11 cellular contexts compared by ENCODE assay signal in genomic region chr21:43716376-43717165, GRCh38. TPM values are rescaled to one million over a fixed set of nuclear protein-coding genes. Genes with fewer than 3 reads are reported as not detected.
DNase-seq lines count a peak whose midpoint lies in the region; ATAC-seq and TF ChIP-seq lines count a peak whose summit lies in the region.
"Had no signal": no experiment of that assay in that cellular context is flagged by ENCODE, and none has a peak within 500 bp of the region (broad histone marks: within the 10 kb centered on the region; RNA-seq: fewer than 3 reads in every experiment).

No MANE protein-coding gene starts in this region.

- H3K27ac ChIP-seq in SJCRH30, result no peak overlapping the region
- peak overlapping the region in 2 of 4 donors; percentile 18 to 50 for H3K27ac ChIP-seq in transverse colon
- no peak overlapping the region for H3K27ac ChIP-seq in WERI-Rb-1
- H3K27ac ChIP-seq: hepatocyte, pancreas had no signal

- TF ChIP-seq EP300 in transverse colon (IDR thresholded peaks at IDR 0.05; ENCODE audit: low read depth), result no peak

- WGBS in transverse colon (ENCODE audit: low coverage in 1 of 2), 2 donors, result 65 to 87% methylated on average over 7 to 12 of the region's 12 CpGs

- intact Hi-C loops in transverse colon (cut with DNase I; ENCODE audit: low total_unique reads), result no loop called here

- TF ChIP-seq POLR2A in transverse colon (IDR thresholded peaks at IDR 0.05), result no peak

- ATAC-seq in HG02885 (IDR thresholded peaks at IDR 0.05; ENCODE audit: poor library complexity, unreplicated experiment), result peak; percentile 30
- ATAC-seq: pancreas had no signal

- in situ Hi-C loops in transverse colon (cut with MboI; ENCODE audit: low pct_ligation_motif_present in 1 of 4, low pct_unique_long_range_greater_than_20kb in 1 of 4, low sequenced_read_pairs in 3 of 4), result no loop called here

- H3K9me3 ChIP-seq in SJCRH30 (replicated peaks) (no peaks in the 10 kb centered on the region), transverse colon (no peaks in the 10 kb centered on the region), WERI-Rb-1 (ENCODE audit: severe bottlenecking) (peaks cover 3% of the 10 kb centered on the region)
- H3K9me3 ChIP-seq: pancreas had no signal

- H3K27me3 ChIP-seq in SJCRH30 (no peaks in the 10 kb centered on the region), transverse colon (no peaks in the 10 kb centered on the region), WERI-Rb-1 (ENCODE audit: insufficient read depth, low read depth, severe bottlenecking) (no peaks in the 10 kb centered on the region)
- H3K27me3 ChIP-seq: hepatocyte, pancreas had no signal

- peaks cover 6% of the 10 kb centered on the region for H3K4me1 ChIP-seq in SJCRH30
- H3K4me1 ChIP-seq in transverse colon, result peaks cover 17 to 46% (median 29%) of the 10 kb centered on the region in 4 donors

- DNase-seq in SIG-M5 treated with dmso at 0.1 percent for 504 hours (lab: John Stamatoyannopoulos, UW; ENCODE audit: unreplicated experiment) (peak; percentile 18), SIG-M5 (lab: John Stamatoyannopoulos, UW) (no peak), SJCRH30 (peak; percentile 47 to 64), transverse colon (peak; percentile 61), WERI-Rb-1 (no peak), superior temporal gyrus (ENCODE audit: extremely low spot score) (no peak), Kasumi-1 (lab: John Stamatoyannopoulos, UW) (no peak)
- DNase-seq: central memory CD4-positive, alpha-beta T cell had no signal

- TF ChIP-seq CTCF in transverse colon (IDR thresholded peaks at IDR 0.05), result no peak
- no peak for TF ChIP-seq CTCF in WERI-Rb-1 (IDR thresholded peaks at IDR 0.05; ENCODE audit: low read depth, low read length)

- H3K4me3 ChIP-seq in SJCRH30, result no peak overlapping the region
- H3K4me3 ChIP-seq in transverse colon, result no peak overlapping the region
- no peak overlapping the region for H3K4me3 ChIP-seq in WERI-Rb-1 (ENCODE audit: low read depth, low read length)
- H3K4me3 ChIP-seq: hepatocyte, pancreas had no signal

- H3K36me3 ChIP-seq in SJCRH30 (no peaks in the 10 kb centered on the region), transverse colon (no peaks in the 10 kb centered on the region), WERI-Rb-1 (peaks cover 9% of the 10 kb centered on the region)
- H3K36me3 ChIP-seq: pancreas had no signal

RNA-seq across cellular contexts. Expression of gene PDXK, which starts 2.4 kb away (rescaled TPM):
- total RNA-seq in SJCRH30 (2014; rRNA removed; shearing (Covaris generic)), result 41.5 and 46.4 TPM in 2 replicates
- 100 to 1,000 TPM in 2 of 4 donors, 10 to 100 TPM in 2; 85.8 to 117 (median 103) TPM for total RNA-seq in transverse colon

RNA-seq across cellular contexts. Expression of gene RRP1B, which starts 57.2 kb away (rescaled TPM):
- 80.8 and 82.8 TPM in 2 replicates for total RNA-seq in SJCRH30 (2014; rRNA removed; shearing (Covaris generic))
- 10 to 100 TPM in 3 of 4 donors, 1 to 10 TPM in 1; 6.0 to 15.4 (median 12.0) TPM for total RNA-seq in transverse colon

RNA-seq across cellular contexts. Expression of gene HSF2BP, which starts 57.3 kb away (rescaled TPM):
- total RNA-seq in SJCRH30 (2014; rRNA removed; shearing (Covaris generic)), result 2.0 and 2.1 TPM in 2 replicates
- under 1 TPM in 2 of 4 donors, not detected in 2; 0.48 to 0.82 TPM for total RNA-seq in transverse colon

RNA-seq across cellular contexts. Expression of gene CSTB, which starts 59.5 kb away (rescaled TPM):
- total RNA-seq in SJCRH30 (2014; rRNA removed; shearing (Covaris generic)), result 18.7 and 19.0 TPM in 2 replicates
- 10 to 100 TPM; 16.1 to 61.7 (median 19.6) TPM for total RNA-seq in transverse colon

Comparison
In these comparisons a context has a peak if more than half of its experiments do, and no peak if none do; other contexts are left out.
1. DNase-seq: peak in SIG-M5 treated with dmso at 0.1 percent for 504 hours (single experiment), SJCRH30 (2 of 2) and transverse colon (single experiment); none in SIG-M5 (single experiment), WERI-Rb-1 (single experiment), superior temporal gyrus (single experiment) and Kasumi-1 (0 of 2).